In genomic region chr1:221099747-221100146, GRCh38 we compare ENCODE assay signal across 25 cellular contexts.
DNase-seq lines count a peak whose midpoint lies in the region; ATAC-seq and TF ChIP-seq lines count a peak whose summit lies in the region.
"Had no signal": no experiment of that assay in that cellular context is flagged by ENCODE, and none has a peak within 500 bp of the region (broad histone marks: within the 10 kb centered on the region; RNA-seq: fewer than 3 reads in every experiment).

No MANE protein-coding gene starts in this region.

- no peaks in the 10 kb centered on the region for H3K9me3 ChIP-seq in fibroblast of lung (ENCODE audit: control insufficient read depth, insufficient read depth, low read depth, low read length)
- H3K9me3 ChIP-seq: colonic mucosa, HAP-1, heart left ventricle, ovary had no signal

- no peaks in the 10 kb centered on the region for H3K27me3 Mint-ChIP-seq in activated CD4-positive, alpha-beta T cell treated with anti-CD3 and anti-CD28 coated beads, Interleukin-2, amount 10 ng/mL, durations not matched to agents 7 days and 5 days
- H3K27me3 Mint-ChIP-seq in GM23338 (ENCODE audit: insufficient read depth, low read depth, poor library complexity) = no peaks in the 10 kb centered on the region
- H3K27me3 Mint-ChIP-seq: activated naive CD8-positive, alpha-beta T cell treated with anti-CD3 and anti-CD28 coated beads, Interleukin-2, amount 10 ng/mL, durations not matched to agents 7 days and 5 days had no signal

- no peaks in the 10 kb centered on the region for H3K79me2 ChIP-seq in GM23338 (replicated peaks; ENCODE audit: insufficient read depth)
- H3K79me2 ChIP-seq in fibroblast of lung (ENCODE audit: control insufficient read depth, insufficient read depth, low read length) = no peaks in the 10 kb centered on the region

- CTCF ChIA-PET in activated CD4-positive, alpha-beta T cell treated with anti-CD3 and anti-CD28 coated beads, Interleukin-2, amount 10 ng/mL, durations not matched to agents 7 days and 5 days (lab: Charles Lee) = no interaction called here

- POLR2A ChIA-PET in activated CD4-positive, alpha-beta T cell treated with anti-CD3 and anti-CD28 coated beads, Interleukin-2, amount 10 ng/mL, durations not matched to agents 7 days and 5 days (lab: Charles Lee) = interaction anchor here (0.6 kb wide), 1 partner anchor 17 kb away, joined by 3 read pairs; no protein-coding TSS in a partner anchor

- H3K36me3 ChIP-seq in GM23338 (ENCODE audit: insufficient read depth) (no peaks in the 10 kb centered on the region), fibroblast of lung (ENCODE audit: control insufficient read depth, insufficient read depth, low read length) (no peaks in the 10 kb centered on the region)
- H3K36me3 ChIP-seq: brain microvascular endothelial cell, colonic mucosa, HAP-1, heart left ventricle, ovary had no signal

- no peaks in the 10 kb centered on the region for H4K20me1 ChIP-seq in GM23338 (replicated peaks; ENCODE audit: insufficient read depth)
- no peaks in the 10 kb centered on the region for H4K20me1 ChIP-seq in fibroblast of lung (ENCODE audit: control insufficient read depth, extremely low read depth, insufficient read depth, low read length)

- no peak overlapping the region for H3K27ac Mint-ChIP-seq in activated CD4-positive, alpha-beta T cell treated with anti-CD3 and anti-CD28 coated beads, Interleukin-2, amount 10 ng/mL, durations not matched to agents 7 days and 5 days
- no peak overlapping the region for H3K27ac Mint-ChIP-seq in GM23338
- H3K27ac Mint-ChIP-seq: activated naive CD8-positive, alpha-beta T cell treated with anti-CD3 and anti-CD28 coated beads, Interleukin-2, amount 10 ng/mL, durations not matched to agents 7 days and 5 days; activated T-helper 17 cell treated with anti-CD3 and anti-CD28 coated beads, Interleukin-2, amount 50 U/mL, for 72 hours; CD4-positive, alpha-beta T cell had no signal

- H3K27me3 ChIP-seq in GM23338 (ENCODE audit: insufficient read depth) (no peaks in the 10 kb centered on the region), fibroblast of lung (ENCODE audit: control insufficient read depth, insufficient read depth, low read length) (no peaks in the 10 kb centered on the region)
- H3K27me3 ChIP-seq: brain microvascular endothelial cell, colonic mucosa, heart left ventricle, ovary had no signal

- H3K4me2 ChIP-seq in GM23338 = no peak overlapping the region
- H3K4me2 ChIP-seq in fibroblast of lung (ENCODE audit: extremely low read depth, insufficient read depth, low read length) = no peak overlapping the region

- no peak for ATAC-seq in GM23338
- no peak for ATAC-seq in GM18511 (IDR thresholded peaks at IDR 0.05; ENCODE audit: unreplicated experiment)
- ATAC-seq: activated T-helper 17 cell treated with anti-CD3 and anti-CD28 coated beads, Interleukin-2, amount 50 U/mL, for 72 hours; Panc1 had no signal

- no peaks in the 10 kb centered on the region; the same call in 1 of the 2 replicates for H3K9me2 ChIP-seq in GM23338 (ENCODE audit: insufficient read depth)

- H3K9ac ChIP-seq in fibroblast of lung (ENCODE audit: insufficient read depth, low read length) = no peak overlapping the region

- H3K4me1 Mint-ChIP-seq in activated CD4-positive, alpha-beta T cell treated with anti-CD3 and anti-CD28 coated beads, Interleukin-2, amount 10 ng/mL, durations not matched to agents 7 days and 5 days = peaks cover 3% of the 10 kb centered on the region
- no peaks in the 10 kb centered on the region for H3K4me1 Mint-ChIP-seq in GM23338
- H3K4me1 Mint-ChIP-seq: activated naive CD8-positive, alpha-beta T cell treated with anti-CD3 and anti-CD28 coated beads, Interleukin-2, amount 10 ng/mL, durations not matched to agents 7 days and 5 days; activated T-helper 17 cell treated with anti-CD3 and anti-CD28 coated beads, Interleukin-2, amount 50 U/mL, for 72 hours had no signal

- H3K27ac ChIP-seq in GM23338 (ENCODE audit: low read depth) (no peak overlapping the region), fibroblast of lung (ENCODE audit: insufficient read depth, low read length) (peak overlapping the region; percentile 1)
- H3K27ac ChIP-seq: brain microvascular endothelial cell, colonic mucosa, ovary, SK-N-MC had no signal

- TF ChIP-seq CTCF in GM23338 (conservative IDR thresholded peaks at IDR 0.05; ENCODE audit: low read depth in 2 of 2) (no peak), fibroblast of lung (conservative IDR thresholded peaks at IDR 0.05 in 1 of 2, IDR thresholded peaks at IDR 0.05 in 1 of 2; ENCODE audit: low read depth in 1 of 2, low read length in 2 of 2) (no peak)

- no peaks in the 10 kb centered on the region for H3K36me3 Mint-ChIP-seq in activated CD4-positive, alpha-beta T cell treated with anti-CD3 and anti-CD28 coated beads, Interleukin-2, amount 10 ng/mL, durations not matched to agents 7 days and 5 days (ENCODE audit: low read depth)
- H3K36me3 Mint-ChIP-seq in GM23338 (ENCODE audit: low read depth) = no peaks in the 10 kb centered on the region
- H3K36me3 Mint-ChIP-seq: activated naive CD8-positive, alpha-beta T cell treated with anti-CD3 and anti-CD28 coated beads, Interleukin-2, amount 10 ng/mL, durations not matched to agents 7 days and 5 days had no signal

- H3K4me3 Mint-ChIP-seq in activated CD4-positive, alpha-beta T cell treated with anti-CD3 and anti-CD28 coated beads, Interleukin-2, amount 10 ng/mL, durations not matched to agents 7 days and 5 days = no peak overlapping the region
- no peak overlapping the region for H3K4me3 Mint-ChIP-seq in GM23338
- H3K4me3 Mint-ChIP-seq: activated naive CD8-positive, alpha-beta T cell treated with anti-CD3 and anti-CD28 coated beads, Interleukin-2, amount 10 ng/mL, durations not matched to agents 7 days and 5 days; activated T-helper 17 cell treated with anti-CD3 and anti-CD28 coated beads, Interleukin-2, amount 50 U/mL, for 72 hours; CD4-positive, alpha-beta T cell had no signal

- H2AFZ ChIP-seq in GM23338 (0 out of 2 replicates have a peak overlapping the region, but pooled peaks have one; percentile 59), fibroblast of lung (ENCODE audit: low read length) (no peak overlapping the region)

- H3K4me1 ChIP-seq in GM23338 (ENCODE audit: insufficient read depth) = no peaks in the 10 kb centered on the region
- H3K4me1 ChIP-seq in fibroblast of lung (ENCODE audit: control insufficient read depth, extremely low read depth, insufficient read depth, low read length) = peaks cover 21% of the 10 kb centered on the region
- H3K4me1 ChIP-seq: colonic mucosa, HAP-1 had no signal

- H3K4me3 ChIP-seq in GM23338 = no peak overlapping the region
- no peak overlapping the region for H3K4me3 ChIP-seq in fibroblast of lung (replicated peaks in 1 of 4; ENCODE audit: control extremely low read depth in 1 of 4, insufficient read depth in 1 of 4, low read depth in 3 of 4, low read length in 4 of 4)
- H3K4me3 ChIP-seq: colonic mucosa, HAP-1, heart left ventricle, ovary, SK-N-MC had no signal

- H3K9me3 Mint-ChIP-seq in activated CD4-positive, alpha-beta T cell treated with anti-CD3 and anti-CD28 coated beads, Interleukin-2, amount 10 ng/mL, durations not matched to agents 7 days and 5 days = peaks cover 6% of the 10 kb centered on the region
- H3K9me3 Mint-ChIP-seq in GM23338 = no peaks in the 10 kb centered on the region
- H3K9me3 Mint-ChIP-seq: CD4-positive, alpha-beta T cell had no signal

- DNase-seq in activated CD4-positive, alpha-beta T cell treated with anti-CD3 and anti-CD28 coated beads for 48 hours = peak; percentile 9
- no peak for DNase-seq in activated CD4-positive, alpha-beta T cell treated with anti-CD3 and anti-CD28 coated beads, Interleukin-2, amount 10 ng/mL, durations not matched to agents 7 days and 5 days
- DNase-seq in GM23338 (ENCODE audit: low spot score) (no peak), fibroblast of lung (ENCODE audit: low read depth in 2 of 2) (no peak), kidney glomerular epithelial cell (lab: John Stamatoyannopoulos, UW) (no peak), RKO (ENCODE audit: low spot score) (no peak)
- DNase-seq in stimulated activated CD8-positive, alpha-beta memory T cell treated with anti-CD3 and anti-CD28 coated beads, Interleukin-2, amount 100 ng/mL, for 48 hours (ENCODE audit: low read depth in 2 of 2) = peak; percentile 2 to 3
- DNase-seq: activated CD4-positive, alpha-beta T cell treated with anti-CD3 and anti-CD28 coated beads, Interleukin-2, amount 50 U/mL, for 48 hours; activated naive CD8-positive, alpha-beta T cell treated with anti-CD3 and anti-CD28 coated beads, Interleukin-2, amount 10 ng/mL, durations not matched to agents 7 days and 5 days; CD4-positive, alpha-beta T cell; colonic mucosa; heart left ventricle; MM.1S; NCI-H1694; NCI-H226; ovary; right cardiac atrium; stimulated activated CD4-positive, alpha-beta T cell treated with anti-CD3 and anti-CD28 coated beads, Interleukin-1b, Interleukin-23, amount 100 ng/mL, for 48 hours; substantia nigra had no signal

- H3F3A ChIP-seq in GM23338 (replicated peaks; ENCODE audit: low read depth) = no peaks in the 10 kb centered on the region

TF ChIP-seq in GM23338, 12 proteins besides CTCF, POLR2A, EP300 and RAD21 (continues in another document):
- TF ChIP-seq ETS1 (IDR thresholded peaks at IDR 0.05) (no peak), JUNB (IDR thresholded peaks at IDR 0.05; ENCODE audit: unreplicated experiment) (no peak), NANOG (IDR thresholded peaks at IDR 0.05; ENCODE audit: borderline replicate concordance) (no peak)

Comparison
In these comparisons a context has a peak if more than half of its experiments do, and no peak if none do; other contexts are left out.
1. DNase-seq: peak in activated CD4-positive, alpha-beta T cell treated with anti-CD3 and anti-CD28 coated beads for 48 hours (single experiment) and stimulated activated CD8-positive, alpha-beta memory T cell treated with anti-CD3 and anti-CD28 coated beads, Interleukin-2, amount 100 ng/mL, for 48 hours (2 of 2); none in activated CD4-positive, alpha-beta T cell treated with anti-CD3 and anti-CD28 coated beads, Interleukin-2, amount 10 ng/mL, durations not matched to agents 7 days and 5 days (single experiment), GM23338 (single experiment), fibroblast of lung (0 of 2), kidney glomerular epithelial cell (single experiment) and RKO (single experiment).